17 cellular contexts compared by ENCODE assay signal in genomic region chr2:44821500-44821899, GRCh38.
"Had no signal": no experiment of that assay in that cellular context is flagged by ENCODE, and none has a peak within 500 bp of the region (broad histone marks: within the 10 kb centered on the region; RNA-seq: fewer than 3 reads in every experiment).

No MANE protein-coding gene starts in this region.

- H3K4me3 Mint-ChIP-seq: naive thymus-derived CD8-positive, alpha-beta T cell; stimulated activated memory B cell treated with anti-CD40 and anti-IgM and Interleukin-4, amounts not matched to agents 10 μg/mL and 1 μg/mL and 100 μg/mL, for 72 hours had no signal

- H3K27ac Mint-ChIP-seq: naive thymus-derived CD8-positive, alpha-beta T cell; stimulated activated memory B cell treated with anti-CD40 and anti-IgM and Interleukin-4, amounts not matched to agents 10 μg/mL and 1 μg/mL and 100 μg/mL, for 72 hours had no signal

- DNase-seq: dorsolateral prefrontal cortex; effector CD4-positive, alpha-beta T cell; foreskin fibroblast; gastrocnemius medialis; head of caudate nucleus; left ventricle myocardium superior; lower lobe of right lung; naive thymus-derived CD8-positive, alpha-beta T cell; pancreas; sigmoid colon; stimulated activated CD4-positive, alpha-beta T cell treated with anti-CD3 and anti-CD28 coated beads, Interleukin-2, amount 100 ng/mL, for 24 hours; stimulated activated CD4-positive, alpha-beta T cell treated with anti-CD3 and anti-CD28 coated beads, Interleukin-4, amount 100 ng/mL, for 4 hours; stimulated activated naive CD8-positive, alpha-beta T cell treated with anti-CD3 and anti-CD28 coated beads, Interleukin-15, Interleukin-2, amounts not matched to agents 100 U/mL and 50 U/mL, for 24 hours; substantia nigra; upper lobe of left lung had no signal

- H3K4me1 Mint-ChIP-seq: stimulated activated memory B cell treated with anti-CD40 and anti-IgM and Interleukin-4, amounts not matched to agents 10 μg/mL and 1 μg/mL and 100 μg/mL, for 72 hours had no signal

- H3K9me3 Mint-ChIP-seq: naive thymus-derived CD8-positive, alpha-beta T cell; stimulated activated memory B cell treated with anti-CD40 and anti-IgM and Interleukin-4, amounts not matched to agents 10 μg/mL and 1 μg/mL and 100 μg/mL, for 72 hours had no signal

- H3K36me3 Mint-ChIP-seq: naive thymus-derived CD8-positive, alpha-beta T cell; stimulated activated memory B cell treated with anti-CD40 and anti-IgM and Interleukin-4, amounts not matched to agents 10 μg/mL and 1 μg/mL and 100 μg/mL, for 72 hours had no signal

- ATAC-seq: esophagus mucosa; gastrocnemius medialis; left ventricle myocardium superior; lower lobe of right lung; naive thymus-derived CD8-positive, alpha-beta T cell; pancreas; stimulated activated memory B cell treated with anti-CD40 and anti-IgM and Interleukin-4, amounts not matched to agents 10 μg/mL and 1 μg/mL and 100 μg/mL, for 72 hours; stimulated activated naive CD8-positive, alpha-beta T cell treated with anti-CD3 and anti-CD28 coated beads, Interleukin-15, Interleukin-2, amounts not matched to agents 100 U/mL and 50 U/mL, for 24 hours had no signal
